Comparison of ENCODE assay signal across 13 cellular contexts in genomic region chr1:62746809-62747138, GRCh38. TPM values are rescaled to one million over a fixed set of nuclear protein-coding genes. Genes with fewer than 3 reads are reported as not detected.
DNase-seq lines count a peak whose midpoint lies in the region; ATAC-seq, FAIRE-seq and TF ChIP-seq lines count a peak whose summit lies in the region.
"Had no signal": no experiment of that assay in that cellular context is flagged by ENCODE, and none has a peak within 500 bp of the region (broad histone marks: within the 10 kb centered on the region; RNA-seq: fewer than 3 reads in every experiment).

No MANE protein-coding gene starts in this region.

- WGBS in A549 (ENCODE audit: missing lambda C conversion rate) = 38% methylated on average over 3 of the region's 3 CpGs
- WGBS in HepG2 (ENCODE audit: low lambda C conversion rate) = 61% methylated on average over 3 of the region's 3 CpGs

- no peak for FAIRE-seq in A549 (lab: Jason Lieb, UNC)
- FAIRE-seq in GM18507 (lab: Jason Lieb, UNC) = peak; percentile 21
- FAIRE-seq in HepG2 (lab: Jason Lieb, UNC) = no peak

- no peaks in the 10 kb centered on the region for H3K27me3 Mint-ChIP-seq in glutamatergic neuron (ENCODE audit: unreplicated experiment)

- H4K20me1 ChIP-seq in HepG2 (ENCODE audit: insufficient read depth, low read length) = no peaks in the 10 kb centered on the region

- TF ChIP-seq EP300 in A549 (IDR thresholded peaks at IDR 0.05) (no peak), HepG2 (IDR thresholded peaks at IDR 0.05; ENCODE audit: low read depth in 2 of 2, low read length in 2 of 2) (no peak), HepG2 (CRISPR knock-in tag; IDR thresholded peaks at IDR 0.05; ENCODE audit: borderline replicate concordance) (no peak)

- TF ChIP-seq POLR2A in A549 (IDR thresholded peaks at IDR 0.05; ENCODE audit: low read length) (no peak), HepG2 (IDR thresholded peaks at IDR 0.05; ENCODE audit: insufficient read depth in 1 of 2, low read depth in 2 of 2, low read length in 2 of 2) (no peak)

- ATAC-seq in A549 (no peak), RWPE2 (ENCODE audit: low read depth) (no peak), mucosa of descending colon (no peak), HG03280 (IDR thresholded peaks at IDR 0.05; ENCODE audit: unreplicated experiment) (no peak), HepG2 (no peak)

- intact Hi-C loops in mucosa of descending colon (cut with DNase I, micrococcal nuclease) = loop anchor here (5.0 kb wide), 2 partner anchors 214 to 239 kb away; no protein-coding TSS in a partner anchor
- intact Hi-C loops in HepG2 (cut with micrococcal nuclease; ENCODE audit: unreplicated experiment) = loop anchor here (1.0 kb wide), 2 partner anchors 216 to 238 kb away; no protein-coding TSS in a partner anchor

- no peaks in the 10 kb centered on the region for H3K79me2 ChIP-seq in HepG2 (ENCODE audit: insufficient read depth, low read length)

- H3K9me3 ChIP-seq in A549 (no peaks in the 10 kb centered on the region), RWPE2 (ENCODE audit: severe bottlenecking) (peaks cover 2% of the 10 kb centered on the region), mucosa of descending colon (no peaks in the 10 kb centered on the region), HepG2 (ENCODE audit: low read length) (peaks cover 7% of the 10 kb centered on the region; the same call in 1 of the 2 replicates)
- H3K9me3 ChIP-seq: SK-N-SH had no signal

- no peak overlapping the region for H3K4me3 Mint-ChIP-seq in glutamatergic neuron (ENCODE audit: unreplicated experiment)
- H3K4me3 Mint-ChIP-seq: CD4-positive, CD25-positive, alpha-beta regulatory T cell; H9 had no signal

- H3K4me1 ChIP-seq in A549 (0 out of 3 replicates have a peak, but pooled peaks cover 3% of the 10 kb centered on the region), RWPE2 (ENCODE audit: insufficient read depth, poor library complexity, severe bottlenecking) (no peaks in the 10 kb centered on the region), mucosa of descending colon (ENCODE audit: low read depth) (no peaks in the 10 kb centered on the region), HepG2 (ENCODE audit: insufficient read depth, low read length) (peaks cover 10% of the 10 kb centered on the region; the same call in 1 of the 2 replicates)

- peak overlapping the region; percentile 68; the same call in 2 of the 3 replicates for H3K4me2 ChIP-seq in A549
- H3K4me2 ChIP-seq in HepG2 (ENCODE audit: low read depth, low read length) = no peak overlapping the region

- CTCF ChIA-PET in A549 (lab: Yijun Ruan, JAX) = interaction anchor here (0.5 to 4.7 kb wide), 34 partner anchors 10 to 571 kb away, joined by 3 to 67 read pairs (median 4); no protein-coding TSS in a partner anchor
- CTCF ChIA-PET in HepG2 (lab: Yijun Ruan, JAX; ENCODE audit: low intra/inter-chr PET ratio, low total read pairs) = interaction anchor here (1.6 to 2.2 kb wide), 2 partner anchors 216 to 239 kb away, joined by 15 to 16 read pairs; no protein-coding TSS in a partner anchor

- H3K4me1 Mint-ChIP-seq in glutamatergic neuron (ENCODE audit: low read depth, unreplicated experiment) = no peaks in the 10 kb centered on the region
- H3K4me1 Mint-ChIP-seq: CD4-positive, CD25-positive, alpha-beta regulatory T cell had no signal

- no peak overlapping the region for H3K27ac Mint-ChIP-seq in glutamatergic neuron (ENCODE audit: unreplicated experiment)
- H3K27ac Mint-ChIP-seq: CD4-positive, CD25-positive, alpha-beta regulatory T cell; H9 had no signal

- H3K27me3 ChIP-seq in RWPE2 (ENCODE audit: insufficient read depth, poor library complexity, severe bottlenecking) (no peaks in the 10 kb centered on the region), HepG2 (ENCODE audit: control insufficient read depth in 1 of 2, insufficient read depth in 2 of 2, low read length in 2 of 2) (no peaks in the 10 kb centered on the region)

- BruUV-seq in HepG2 (replicated peaks; lab: Mats Ljungman, UMichigan) = no TSS peak

- no peaks in the 10 kb centered on the region for H3K36me3 Mint-ChIP-seq in glutamatergic neuron (ENCODE audit: unreplicated experiment)
- H3K36me3 Mint-ChIP-seq: CD4-positive, CD25-positive, alpha-beta regulatory T cell had no signal

- H3K27ac ChIP-seq in A549 (no peak overlapping the region), RWPE2 (ENCODE audit: poor library complexity, severe bottlenecking) (no peak overlapping the region), HepG2 (ENCODE audit: extremely low read length, insufficient read depth, low read length) (no peak overlapping the region)
- H3K27ac ChIP-seq: PC-9 had no signal

- no peak for TF ChIP-seq RAD21 in A549 (conservative IDR thresholded peaks at IDR 0.05 in 1 of 2, IDR thresholded peaks at IDR 0.05 in 1 of 2)
- TF ChIP-seq RAD21 in HepG2 (CRISPR knock-in tag; IDR thresholded peaks at IDR 0.05) = no peak

- in situ Hi-C loops in HepG2 (cut with HindIII; ENCODE audit: extremely low pct_ligation_motif_present, low pct_unique_long_range_greater_than_20kb) = loop anchor here (10.0 kb wide), 1 partner anchor 212 kb away; no protein-coding TSS in a partner anchor

- POLR2A ChIA-PET in A549 (lab: Yijun Ruan, JAX) (no interaction called here), HepG2 (lab: Yijun Ruan, JAX) (interaction anchor here (1.2 to 1.9 kb wide), 3 partner anchors 56 to 216 kb away, joined by 5 to 7 read pairs (median 5); no protein-coding TSS in a partner anchor)

- no peak for DNase-seq in A549 (ENCODE audit: low read depth in 1 of 2, low spot score in 1 of 2)
- DNase-seq in GM18507 (ENCODE audit: extremely low spot score, insufficient read length, low read depth) = no peak
- DNase-seq in RWPE2 (ENCODE audit: low spot score) = no peak
- no peak for DNase-seq in mucosa of descending colon
- no peak for DNase-seq in glutamatergic neuron
- no peak for DNase-seq in MV-4-11 (lab: John Stamatoyannopoulos, UW)
- no peak for DNase-seq in HepG2 (ENCODE audit: low spot score)
- DNase-seq: H9, Right ventricle myocardium superior had no signal

- H2AFZ ChIP-seq in HepG2 (ENCODE audit: low read length) = no peak overlapping the region

- no peak overlapping the region for H3K9ac ChIP-seq in HepG2 (ENCODE audit: insufficient read depth, low read depth, low read length)

- H3K4me3 ChIP-seq in A549 (no peak overlapping the region), RWPE2 (ENCODE audit: severe bottlenecking) (no peak overlapping the region), mucosa of descending colon (no peak overlapping the region), HepG2 (replicated peaks in 1 of 3; ENCODE audit: insufficient read depth in 1 of 3, low read depth in 2 of 3, low read length in 3 of 3) (no peak overlapping the region)

- no peaks in the 10 kb centered on the region for H3K36me3 ChIP-seq in RWPE2 (ENCODE audit: low read depth)
- H3K36me3 ChIP-seq in mucosa of descending colon (ENCODE audit: low read depth) = no peaks in the 10 kb centered on the region
- H3K36me3 ChIP-seq in HepG2 (replicated peaks in 1 of 2; ENCODE audit: control insufficient read depth in 1 of 2, insufficient read depth in 2 of 2, low read length in 2 of 2) = no peaks in the 10 kb centered on the region

- H3K9me3 Mint-ChIP-seq in glutamatergic neuron (ENCODE audit: unreplicated experiment) = no peaks in the 10 kb centered on the region

- TF ChIP-seq CTCF in A549 (IDR thresholded peaks at IDR 0.05) (no peak; the same call in 2 of the 3 replicates), RWPE2 (IDR thresholded peaks at IDR 0.05; ENCODE audit: poor library complexity, severe bottlenecking) (peak; percentile 63), mucosa of descending colon (IDR thresholded peaks at IDR 0.05) (peak; percentile 3), glutamatergic neuron (IDR thresholded peaks at IDR 0.05; ENCODE audit: partially characterized antibody, unreplicated experiment) (no peak), HepG2 (CRISPR knock-in tag; IDR thresholded peaks at IDR 0.05) (no peak)

RNA-seq across cellular contexts. Expression of gene ATG4C, which starts 37.2 kb away (rescaled TPM):
- polyA plus RNA-seq in A549 (2011; rRNA removed) = 12.9 and 14.8 TPM in 2 replicates
- 2.5 and 2.8 TPM in 2 replicates for polyA plus RNA-seq in A549 (2012; cell fraction: cytosol; rRNA removed)
- 0.46 and 1.5 TPM in 2 replicates for polyA plus RNA-seq in A549 (2012; cell fraction: nucleus; rRNA removed)
- 6.0 to 6.7 TPM (median 6.5 TPM) in 3 replicates for polyA plus RNA-seq in A549 (2017; fragmentation: RNase III; extraction: RNeasy Plus Mini Kit Qiagen cat#74134 plus additional on column Dnase treatment)
- polyA minus RNA-seq in A549 (2011; rRNA and poly(A)+ RNA removed) = 2.9 and 4.0 TPM in 2 replicates
- total RNA-seq in mucosa of descending colon = 10 to 100 TPM in 1 of 3 donors, 1 to 10 TPM in 2; 3.8 to 11.3 (median 7.4) TPM
- 8.7 TPM for total RNA-seq in glutamatergic neuron (ENCODE audit: unreplicated experiment)
- 11.2 and 15.9 TPM in 2 replicates for total RNA-seq in HepG2 (2016; rRNA removed; fragmentation: Illumina TruSeq; extraction: Trizol)
- total RNA-seq in HepG2 (2016; cell fraction: cytosol; rRNA removed; fragmentation: Illumina TruSeq; extraction: Trizol; ENCODE audit: low read depth) = 8.7 and 11.5 TPM in 2 replicates
- total RNA-seq in HepG2 (2016; cell fraction: insoluble cytoplasmic fraction; rRNA removed; fragmentation: Illumina TruSeq; extraction: Trizol) = 12.2 and 17.3 TPM in 2 replicates
- total RNA-seq in HepG2 (2016; cell fraction: membrane; rRNA removed; fragmentation: Illumina TruSeq; extraction: Trizol) = 9.0 and 10.6 TPM in 2 replicates
- 8.5 and 11.5 TPM in 2 replicates for total RNA-seq in HepG2 (2016; cell fraction: nucleus; rRNA removed; fragmentation: Illumina TruSeq; extraction: Trizol)
- 4.0 and 4.2 TPM in 2 replicates for polyA plus RNA-seq in HepG2 (2011; rRNA removed)
- 0.99 and 2.0 TPM in 2 replicates for polyA plus RNA-seq in HepG2 (2011; cell fraction: cytosol; rRNA removed)
- 0.76 and 1.6 TPM in 2 replicates for polyA plus RNA-seq in HepG2 (2011; cell fraction: nucleus; rRNA removed)
- 5.9 and 6.3 TPM in 2 replicates for polyA plus RNA-seq in HepG2 (2012)
- polyA plus RNA-seq in HepG2 (2016; cell fraction: cytosol; fragmentation: Illumina TruSeq; extraction: Trizol; ENCODE audit: low read depth) = 0.72 and 0.87 TPM in 2 replicates
- 14.7 and 16.0 TPM in 2 replicates for polyA plus RNA-seq in HepG2 (2016; cell fraction: insoluble cytoplasmic fraction; fragmentation: Illumina TruSeq; extraction: Trizol; ENCODE audit: low read depth)
- polyA plus RNA-seq in HepG2 (2016; cell fraction: membrane; fragmentation: Illumina TruSeq; extraction: Trizol; ENCODE audit: low read depth) = 1.7 and 2.2 TPM in 2 replicates
- polyA plus RNA-seq in HepG2 (2016; cell fraction: nucleus; fragmentation: Illumina TruSeq; extraction: Trizol; ENCODE audit: insufficient read depth, low read depth) = 6.4 and 7.1 TPM in 2 replicates
- 0.42 and 2.6 TPM in 2 replicates for polyA minus RNA-seq in HepG2 (2011; rRNA and poly(A)+ RNA removed; ENCODE audit: low replicate concordance)
- 2.0 and 5.3 TPM in 2 replicates for polyA minus RNA-seq in HepG2 (2011; cell fraction: cytosol; rRNA and poly(A)+ RNA removed)
- 10.4 and 11.4 TPM in 2 replicates for polyA minus RNA-seq in HepG2 (2011; cell fraction: nucleus; rRNA and poly(A)+ RNA removed)

RNA-seq across cellular contexts. Expression of gene DOCK7, which starts 58.6 kb away (rescaled TPM):
- 33.3 and 39.1 TPM in 2 replicates for polyA plus RNA-seq in A549 (2011; rRNA removed)
- 9.4 and 11.4 TPM in 2 replicates for polyA plus RNA-seq in A549 (2012; cell fraction: cytosol; rRNA removed)
- 6.6 and 8.3 TPM in 2 replicates for polyA plus RNA-seq in A549 (2012; cell fraction: nucleus; rRNA removed)
- 19.9 to 31.1 TPM (median 25.5 TPM) in 3 replicates for polyA plus RNA-seq in A549 (2017; fragmentation: RNase III; extraction: RNeasy Plus Mini Kit Qiagen cat#74134 plus additional on column Dnase treatment)
- polyA minus RNA-seq in A549 (2011; rRNA and poly(A)+ RNA removed) = 38.1 and 55.7 TPM in 2 replicates
- total RNA-seq in mucosa of descending colon = 10 to 100 TPM; 40.4 to 53.7 (median 41.9) TPM
- total RNA-seq in glutamatergic neuron (ENCODE audit: unreplicated experiment) = 70.8 TPM
- 45.7 and 86.5 TPM in 2 replicates for total RNA-seq in HepG2 (2016; rRNA removed; fragmentation: Illumina TruSeq; extraction: Trizol)
- total RNA-seq in HepG2 (2016; cell fraction: cytosol; rRNA removed; fragmentation: Illumina TruSeq; extraction: Trizol; ENCODE audit: low read depth) = 46.8 and 74.6 TPM in 2 replicates
- 45.2 and 92.2 TPM in 2 replicates for total RNA-seq in HepG2 (2016; cell fraction: insoluble cytoplasmic fraction; rRNA removed; fragmentation: Illumina TruSeq; extraction: Trizol)
- total RNA-seq in HepG2 (2016; cell fraction: membrane; rRNA removed; fragmentation: Illumina TruSeq; extraction: Trizol) = 21.4 and 37.0 TPM in 2 replicates
- total RNA-seq in HepG2 (2016; cell fraction: nucleus; rRNA removed; fragmentation: Illumina TruSeq; extraction: Trizol) = 59.1 and 70.9 TPM in 2 replicates
- 63.7 and 67.2 TPM in 2 replicates for polyA plus RNA-seq in HepG2 (2011; rRNA removed)
- 19.3 and 26.1 TPM in 2 replicates for polyA plus RNA-seq in HepG2 (2011; cell fraction: cytosol; rRNA removed)
- 30.9 and 36.5 TPM in 2 replicates for polyA plus RNA-seq in HepG2 (2011; cell fraction: nucleus; rRNA removed)
- 54.6 and 80.6 TPM in 2 replicates for polyA plus RNA-seq in HepG2 (2012)
- polyA plus RNA-seq in HepG2 (2016; cell fraction: cytosol; fragmentation: Illumina TruSeq; extraction: Trizol; ENCODE audit: low read depth) = 54.4 and 111 TPM in 2 replicates
- polyA plus RNA-seq in HepG2 (2016; cell fraction: insoluble cytoplasmic fraction; fragmentation: Illumina TruSeq; extraction: Trizol; ENCODE audit: low read depth) = 56.4 and 65.2 TPM in 2 replicates
- polyA plus RNA-seq in HepG2 (2016; cell fraction: membrane; fragmentation: Illumina TruSeq; extraction: Trizol; ENCODE audit: low read depth) = 31.9 and 34.2 TPM in 2 replicates
- 38.7 and 80.4 TPM in 2 replicates for polyA plus RNA-seq in HepG2 (2016; cell fraction: nucleus; fragmentation: Illumina TruSeq; extraction: Trizol; ENCODE audit: insufficient read depth, low read depth)
- 19.1 and 113 TPM in 2 replicates for polyA minus RNA-seq in HepG2 (2011; rRNA and poly(A)+ RNA removed; ENCODE audit: low replicate concordance)
- polyA minus RNA-seq in HepG2 (2011; cell fraction: cytosol; rRNA and poly(A)+ RNA removed) = 121 and 128 TPM in 2 replicates
- polyA minus RNA-seq in HepG2 (2011; cell fraction: nucleus; rRNA and poly(A)+ RNA removed) = 289 and 321 TPM in 2 replicates

Comparison
In these comparisons a context has a peak if more than half of its experiments do, and no peak if none do; other contexts are left out.
1. CTCF ChIP-seq: peak in RWPE2 (single experiment) and mucosa of descending colon (single experiment); none in A549 (single experiment), glutamatergic neuron (single experiment) and HepG2 (single experiment).